ENCODE assay signal across 8 cellular contexts in the genomic region with DNA sequence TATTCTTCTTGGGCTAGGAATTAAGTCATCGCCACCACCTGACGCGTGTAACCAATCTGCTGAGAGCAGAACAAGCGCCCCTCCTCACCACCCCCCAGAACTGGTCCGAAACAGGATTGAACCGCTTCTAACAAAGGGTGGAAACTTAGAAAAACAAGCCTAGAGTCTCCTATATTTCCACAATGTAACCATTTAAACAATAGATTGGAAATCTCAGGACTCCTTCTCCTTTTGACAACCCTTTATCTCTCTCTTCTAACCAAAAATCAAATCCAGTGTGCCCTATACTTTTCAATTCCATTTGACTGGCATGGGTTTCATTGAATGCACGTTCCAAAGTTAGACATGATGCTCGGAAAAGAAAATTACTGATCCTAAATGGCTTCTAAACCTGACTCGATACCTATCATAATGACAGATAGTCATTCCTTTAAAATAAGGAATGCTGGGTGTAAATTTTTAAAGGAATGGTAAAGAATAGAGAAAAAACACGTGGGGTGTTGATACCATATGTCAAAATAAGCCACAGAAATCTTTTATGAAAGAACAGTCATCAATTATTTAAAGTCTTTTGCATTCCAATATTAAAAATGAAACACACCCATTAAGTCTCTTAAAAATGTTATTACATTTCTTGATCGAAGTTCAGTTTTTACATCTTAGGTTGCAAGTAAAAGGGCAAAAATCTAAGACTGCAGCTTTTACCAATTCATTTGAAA. TPM values are rescaled to one million over a fixed set of nuclear protein-coding genes. Genes with fewer than 3 reads are reported as not detected.
DNase-seq lines count a peak whose midpoint lies in the region; ATAC-seq and TF ChIP-seq lines count a peak whose summit lies in the region.

No MANE protein-coding gene starts in this region.

- peak overlapping the region; percentile 98 for H3K9ac ChIP-seq in adipocyte (ENCODE audit: low read length)

- H3K4me1 Mint-ChIP-seq in type B pancreatic cell (ENCODE audit: unreplicated experiment) = peaks cover 22% of the 10 kb centered on the region

- peak overlapping the region; percentile 100 for H3K27ac Mint-ChIP-seq in type B pancreatic cell

- H3K36me3 Mint-ChIP-seq in type B pancreatic cell = peaks cover 16% of the 10 kb centered on the region

- peak overlapping the region; percentile 96 for H3K4me3 Mint-ChIP-seq in type B pancreatic cell

- ATAC-seq in GM21447 (IDR thresholded peaks at IDR 0.05; ENCODE audit: unreplicated experiment) = peak; percentile 20
- ATAC-seq in heart left ventricle = peak; percentile 19 to 65 (median 46)

- peaks cover 15% of the 10 kb centered on the region for H3K36me3 ChIP-seq in adipocyte (ENCODE audit: control insufficient read depth, insufficient read depth, low read length, severe bottlenecking)
- peaks cover 0 to 17% (median 15%) of the 10 kb centered on the region in 9 donors for H3K36me3 ChIP-seq in heart left ventricle

- H3K4me3 ChIP-seq in adipocyte (ENCODE audit: low read length) = peak overlapping the region; percentile 99
- peak overlapping the region; percentile 60 to 83 (median 75) for H3K4me3 ChIP-seq in heart left ventricle

- no peak for TF ChIP-seq POLR2A in heart left ventricle (IDR thresholded peaks at IDR 0.05)

- DNase-seq in MV-4-11 (lab: John Stamatoyannopoulos, UW) (peak; percentile 62), SKM-1 (lab: John Stamatoyannopoulos, UW; ENCODE audit: unreplicated experiment) (peak; percentile 34), adipocyte (ENCODE audit: low read depth) (peak; percentile 90), heart left ventricle (peak; percentile 65 to 81 (median 69)), pons (ENCODE audit: low spot score) (peak; percentile 98), type B pancreatic cell (ENCODE audit: extremely low spot score, unreplicated experiment) (peak; percentile 75)

- TF ChIP-seq CTCF in C4-2B (conservative IDR thresholded peaks at IDR 0.05) (no peak), heart left ventricle (IDR thresholded peaks at IDR 0.05) (no peak), type B pancreatic cell (conservative IDR thresholded peaks at IDR 0.05) (no peak)

- no peaks in the 10 kb centered on the region for H3K27me3 ChIP-seq in adipocyte (replicated peaks; ENCODE audit: control insufficient read depth, insufficient read depth, low read length)
- H3K27me3 ChIP-seq in heart left ventricle = no peaks in the 10 kb centered on the region

- H3K4me1 ChIP-seq in adipocyte (ENCODE audit: control insufficient read depth, insufficient read depth, low read length) = peaks cover 27% of the 10 kb centered on the region
- H3K4me1 ChIP-seq in heart left ventricle = peaks cover 8 to 39% (median 28%) of the 10 kb centered on the region in 12 donors

- intact Hi-C loops in heart left ventricle (cut with DNase I) = loop anchor here (1.0 to 10.0 kb wide), 12 partner anchors 69 to 517 kb away; no protein-coding TSS in a partner anchor

- no peaks in the 10 kb centered on the region for H3K27me3 Mint-ChIP-seq in type B pancreatic cell

- peak overlapping the region; percentile 95; the same call in 1 of the 2 replicates for H3K27ac ChIP-seq in C4-2B
- peak overlapping the region; percentile 90 to 100 (median 98) for H3K27ac ChIP-seq in heart left ventricle

- H3K9me3 ChIP-seq in adipocyte (ENCODE audit: control insufficient read depth, low read length) (no peaks in the 10 kb centered on the region), heart left ventricle (no peaks in the 10 kb centered on the region)

- WGBS in heart left ventricle, 4 donors = 0 to 1% (median 0%) methylated on average over 11 of the region's 11 CpGs

- H3K9me3 Mint-ChIP-seq in type B pancreatic cell = no peaks in the 10 kb centered on the region

RNA-seq across cellular contexts. Expression of a gene that starts 1.2 kb away (rescaled TPM):
- total RNA-seq in heart left ventricle (10 to 100 TPM in 5 of 9 donors, 1 to 10 TPM in 4; 4.3 to 53.6 (median 11.8) TPM), type B pancreatic cell (ENCODE audit: low replicate concordance) (98.6 and 109 TPM in 2 replicates)
- polyA plus RNA-seq in heart left ventricle = 1 to 10 TPM; 3.3 to 7.2 TPM

Comparison
In these comparisons a context has a peak if more than half of its experiments do, and no peak if none do; other contexts are left out.
1. Peak in every context shown above with its lines: DNase-seq, ATAC-seq, H3K4me3 ChIP-seq and H3K27ac ChIP-seq.
2. DNase-seq: peak in every context shown above with its lines; median percentile 98 in pons; 90 in adipocyte; 75 in type B pancreatic cell; 69 in heart left ventricle; 62 in MV-4-11; 34 in SKM-1.